Comparison of ENCODE assay signal across 1 cellular context in genomic region chr16:57141822-57142631, GRCh38.
TF ChIP-seq lines count a peak whose summit lies in the region.

No MANE protein-coding gene starts in this region.

TF ChIP-seq in K562, 482 proteins besides CTCF, POLR2A, EP300 and RAD21:
- TF ChIP-seq CTBP1 (IDR thresholded peaks at IDR 0.05; ENCODE audit: borderline replicate concordance) (no peak), BHLHE40 (IDR thresholded peaks at IDR 0.05; ENCODE audit: low read length) (peak; percentile 32; the same call in 1 of the 2 replicates), CXXC5 (CRISPR knock-in tag; IDR thresholded peaks at IDR 0.05) (0 out of 2 replicates have a peak, but pooled peaks have one; percentile 1)
TF ChIP-seq in K562: peak in this region for 2.
